10 cellular contexts compared by ENCODE assay signal in the genomic region with DNA sequence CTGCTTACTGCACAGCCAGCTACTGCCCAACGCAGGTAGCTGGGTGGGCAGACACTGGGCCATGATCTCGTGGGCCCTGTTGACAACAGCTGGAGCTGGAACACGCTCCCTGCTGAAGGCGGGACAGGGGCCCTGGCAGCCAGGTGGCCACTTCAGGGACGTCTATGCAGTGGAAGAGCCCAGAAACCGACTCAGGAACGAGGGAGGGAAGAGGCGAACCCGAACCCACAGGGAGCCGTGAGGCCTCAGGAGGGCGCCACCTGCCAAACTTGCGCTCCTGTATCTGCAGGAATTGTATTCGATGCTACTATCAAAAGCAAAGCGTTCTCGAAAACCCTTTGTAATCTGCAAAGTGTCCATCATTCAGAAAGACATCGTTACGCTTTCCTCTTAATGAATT.
DNase-seq lines count a peak whose midpoint lies in the region; ATAC-seq and TF ChIP-seq lines count a peak whose summit lies in the region.
"Had no signal": no experiment of that assay in that cellular context is flagged by ENCODE, and none has a peak within 500 bp of the region (broad histone marks: within the 10 kb centered on the region; RNA-seq: fewer than 3 reads in every experiment).

No MANE protein-coding gene starts in this region.

- H3K4me1 ChIP-seq in GM23248 (ENCODE audit: insufficient read depth): no peaks in the 10 kb centered on the region

- 81 to 84% methylated on average over 16 to 17 of the region's 17 CpGs for WGBS in GM23248 (ENCODE audit: low coverage in 1 of 2, low lambda C conversion rate in 2 of 2, missing lambda C conversion rate in 2 of 2), 2 experiments

- peak; percentile 7 for DNase-seq in NCI-H1436 (lab: John Stamatoyannopoulos, UW)
- no peak for DNase-seq in NCI-H1436 treated with DMSO at 0.1 percent for 48 hours (lab: John Stamatoyannopoulos, UW)
- DNase-seq in GM20000 (ENCODE audit: low spot score): peak; percentile 21
- DNase-seq in WTC11 (ENCODE audit: low spot score): peak; percentile 68
- no peak for DNase-seq in osteocyte (ENCODE audit: extremely low spot score, unreplicated experiment)
- no peak for DNase-seq in superior temporal gyrus (ENCODE audit: extremely low spot score)
- DNase-seq in GM23248: no peak
- DNase-seq in kidney tubule cell (ENCODE audit: low spot score): no peak
- DNase-seq: NCI-H1048 had no signal

- H4K20me1 ChIP-seq in GM23248 (ENCODE audit: insufficient read depth): no peaks in the 10 kb centered on the region

- no peaks in the 10 kb centered on the region for H3K27me3 ChIP-seq in GM23248 (replicated peaks; ENCODE audit: insufficient read depth)
- H3K27me3 ChIP-seq: cardiac muscle cell had no signal

- H3K27ac Mint-ChIP-seq in WTC11: no peak overlapping the region
- no peak overlapping the region for H3K27ac Mint-ChIP-seq in osteocyte (ENCODE audit: unreplicated experiment)

- H3K4me2 ChIP-seq in GM23248 (ENCODE audit: unreplicated experiment): no peak overlapping the region

- H3K27ac ChIP-seq in GM23248: no peak overlapping the region
- H3K27ac ChIP-seq: cardiac muscle cell had no signal

- H3K4me3 Mint-ChIP-seq in WTC11: no peak overlapping the region
- no peak overlapping the region for H3K4me3 Mint-ChIP-seq in osteocyte (ENCODE audit: unreplicated experiment)

- no peak overlapping the region for H2AFZ ChIP-seq in GM23248

- ATAC-seq in WTC11: peak; percentile 87

- H3K36me3 Mint-ChIP-seq in WTC11 (no peaks in the 10 kb centered on the region), osteocyte (ENCODE audit: unreplicated experiment) (peaks cover 14% of the 10 kb centered on the region)

- no peaks in the 10 kb centered on the region for H3K9me3 ChIP-seq in GM23248 (ENCODE audit: low read depth)

- in situ Hi-C loops in GM23248 (cut with MboI): no loop called here

- peak; percentile 16 for TF ChIP-seq CTCF in GM20000 (IDR thresholded peaks at IDR 0.05; ENCODE audit: extremely low read depth, missing control alignments)
- TF ChIP-seq CTCF in WTC11 (IDR thresholded peaks at IDR 0.05): peak; percentile 32; the same call in 1 of the 2 replicates
- peak; percentile 16 for TF ChIP-seq CTCF in osteocyte (IDR thresholded peaks at IDR 0.05)

- POLR2A ChIA-PET in WTC11 (lab: Charles Lee): no interaction called here

- no peaks in the 10 kb centered on the region for H3K4me1 Mint-ChIP-seq in WTC11
- peaks cover 6% of the 10 kb centered on the region for H3K4me1 Mint-ChIP-seq in osteocyte (ENCODE audit: unreplicated experiment)

- no peaks in the 10 kb centered on the region for H3K36me3 ChIP-seq in GM23248 (ENCODE audit: low read depth)
- H3K36me3 ChIP-seq: cardiac muscle cell had no signal

- CTCF ChIA-PET in WTC11 (lab: Charles Lee): interaction anchor here (0.6 to 1.3 kb wide), 5 partner anchors 10 to 282 kb away, joined by 3 read pairs; no protein-coding TSS in a partner anchor

- H3F3A ChIP-seq in GM23248 (ENCODE audit: insufficient read depth): no peaks in the 10 kb centered on the region

- no peak overlapping the region for H3K4me3 ChIP-seq in GM23248
- H3K4me3 ChIP-seq: cardiac muscle cell had no signal

- no peak overlapping the region for H3K9ac ChIP-seq in GM23248

- H3K9me2 ChIP-seq in GM23248 (ENCODE audit: insufficient read depth): no peaks in the 10 kb centered on the region

- peaks cover 3% of the 10 kb centered on the region; the same call in 1 of the 2 replicates for H3K9me3 Mint-ChIP-seq in WTC11
- H3K9me3 Mint-ChIP-seq in osteocyte (ENCODE audit: unreplicated experiment): peaks cover 10% of the 10 kb centered on the region

- H3K27me3 Mint-ChIP-seq in WTC11 (ENCODE audit: low read depth) (no peaks in the 10 kb centered on the region), osteocyte (ENCODE audit: unreplicated experiment) (no peaks in the 10 kb centered on the region)

- no peaks in the 10 kb centered on the region for H3K79me2 ChIP-seq in GM23248 (ENCODE audit: insufficient read depth)

TF ChIP-seq in WTC11, 78 proteins besides CTCF, POLR2A, EP300 and RAD21:
- TF ChIP-seq OVOL2 (CRISPR knock-in tag; IDR thresholded peaks at IDR 0.05; ENCODE audit: borderline replicate concordance): no peak
- no peak for TF ChIP-seq ETV6 (CRISPR knock-in tag; IDR thresholded peaks at IDR 0.05)
- TF ChIP-seq, protein P1, sequence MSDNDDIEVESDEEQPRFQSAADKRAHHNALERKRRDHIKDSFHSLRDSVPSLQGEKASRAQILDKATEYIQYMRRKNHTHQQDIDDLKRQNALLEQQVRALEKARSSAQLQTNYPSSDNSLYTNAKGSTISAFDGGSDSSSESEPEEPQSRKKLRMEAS (CRISPR knock-in tag; IDR thresholded peaks at IDR 0.05): no peak

Comparison
In these comparisons a context has a peak if more than half of its experiments do, and no peak if none do; other contexts are left out.
1. DNase-seq: peak in NCI-H1436 (single experiment), GM20000 (single experiment) and WTC11 (single experiment); none in NCI-H1436 treated with DMSO at 0.1 percent for 48 hours (single experiment), osteocyte (single experiment), superior temporal gyrus (single experiment), GM23248 (single experiment) and kidney tubule cell (single experiment).
2. Peak in every context shown above with its lines, with median percentiles within 50 percentile points of each other: CTCF ChIP-seq.